In the genomic region with DNA sequence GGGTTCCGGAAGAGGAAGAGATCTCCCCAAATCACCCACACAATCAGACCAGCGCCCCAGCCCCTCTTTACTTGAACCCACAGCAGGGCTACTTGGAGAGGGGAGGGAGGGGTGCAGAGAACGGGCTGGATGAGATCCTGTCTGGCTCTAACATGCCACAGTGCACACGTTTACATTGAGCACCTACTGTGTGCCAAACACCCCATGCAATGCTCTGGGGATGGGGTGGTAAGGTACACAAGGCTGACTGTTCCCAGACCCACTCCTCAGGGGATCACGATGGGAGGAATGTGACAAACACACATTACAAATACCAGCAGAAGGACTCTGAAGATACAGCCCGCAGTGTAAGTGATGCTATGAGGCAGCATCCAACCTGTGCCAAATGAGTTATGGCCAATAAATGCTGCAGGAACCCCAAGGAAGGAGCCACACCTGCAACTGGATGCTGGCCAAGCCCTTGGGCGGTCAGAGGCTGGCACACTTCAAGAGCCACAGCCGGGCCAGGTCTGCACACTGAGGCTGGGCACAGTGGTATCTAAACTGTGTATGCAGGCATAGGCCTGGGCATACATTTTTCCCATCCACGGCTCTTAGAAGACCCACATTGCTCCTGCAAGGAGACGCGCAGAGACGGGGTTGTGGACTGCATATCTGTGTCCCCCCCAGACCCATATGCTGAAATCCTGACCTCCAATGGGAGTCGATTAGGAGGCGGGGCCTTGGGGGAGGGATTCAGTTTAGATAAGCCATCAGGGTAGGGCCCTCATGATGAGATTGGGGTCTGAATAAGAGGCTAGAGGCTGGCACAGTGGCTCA, we compare ENCODE assay signal across 1 cellular context.
TF ChIP-seq lines count a peak whose summit lies in the region.

No MANE protein-coding gene starts in this region.

TF ChIP-seq in Ishikawa, 13 proteins besides CTCF, POLR2A, EP300 and RAD21 (continued from another document):
- 0 out of 2 replicates have a peak, but pooled peaks have one; percentile 31 for TF ChIP-seq TCF12 (IDR thresholded peaks at IDR 0.05; ENCODE audit: low read depth)
